In genomic region chr2:121120411-121120810, GRCh38 we compare ENCODE assay signal across 22 cellular contexts.
A peak's percentile ranks its signal among the peaks of the same experiment; 100 is the strongest.
DNase-seq lines count a peak whose midpoint lies in the region.
"Had no signal": no experiment of that assay in that cellular context is flagged by ENCODE, and none has a peak within 500 bp of the region (broad histone marks: within the 10 kb centered on the region; RNA-seq: fewer than 3 reads in every experiment).

No MANE protein-coding gene starts in this region.

- DNase-seq in mesenteric fat pad (ENCODE audit: low spot score) (peak; percentile 77), inferior parietal cortex (ENCODE audit: extremely low spot score) (no peak)
- DNase-seq: 8988T; ACHN; AML-193; BE2C; C1 segment of cervical spinal cord; Caco-2; Calu3; CD4-positive, alpha-beta memory T cell; CD4-positive, alpha-beta T cell; CD4-positive, CD25-positive, alpha-beta regulatory T cell; CD8-positive, alpha-beta memory T cell; CD8-positive, alpha-beta T cell; COR-L47; DMS 273 treated with DMSO at 0.1 percent for 48 hours; DMS153; DMS53; DMS79; DMS79 treated with DMSO at 0.1 percent for 48 hours; DND-41; EL had no signal
